Comparison of ENCODE assay signal across 8 cellular contexts in the genomic region with DNA sequence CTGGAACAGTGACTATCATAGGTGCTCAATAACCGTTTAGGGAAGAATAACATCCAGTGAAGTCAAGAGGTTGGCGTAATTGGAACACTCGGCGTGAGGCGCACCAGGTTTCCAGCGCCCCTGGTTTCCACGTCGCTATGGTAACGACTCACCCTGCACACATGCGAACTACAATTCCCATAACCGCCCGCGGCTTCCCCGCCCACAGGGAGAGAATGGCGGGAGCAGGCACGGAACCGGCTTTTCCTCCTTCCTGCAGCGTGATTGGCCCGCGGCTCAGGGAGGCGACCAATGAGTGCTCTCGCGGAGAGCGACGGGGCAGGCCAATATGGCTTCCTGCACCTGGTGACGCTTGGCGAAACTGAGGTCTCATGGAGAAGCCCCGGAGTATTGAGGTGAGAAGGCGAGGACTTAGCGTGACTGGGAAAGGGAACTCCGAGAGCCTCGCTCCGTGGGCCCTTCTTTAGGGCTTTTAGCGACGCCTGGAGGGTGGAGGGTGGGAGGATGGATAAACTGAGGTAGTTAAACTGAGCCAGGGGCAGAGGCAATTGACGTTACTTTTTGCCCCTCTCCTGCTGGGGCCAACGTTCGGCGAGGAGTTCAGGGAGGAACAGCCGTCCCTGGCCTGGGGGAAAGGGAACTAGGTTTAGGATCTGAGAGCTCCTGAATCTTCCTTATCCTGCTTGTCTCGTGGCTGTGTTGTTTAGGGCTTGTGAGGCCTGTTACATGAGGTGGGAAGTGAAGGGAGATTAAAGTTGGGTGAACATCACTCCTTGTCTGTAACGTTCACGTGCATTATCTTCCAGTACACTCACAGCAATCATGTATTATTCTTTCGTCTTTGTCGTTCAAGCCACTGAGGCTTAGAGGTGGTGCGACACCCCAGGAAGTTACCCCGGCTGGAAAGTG.
DNase-seq lines count a peak whose midpoint lies in the region; ATAC-seq lines count a peak whose summit lies in the region.

L3MBTL2 (plus strand) TSS at position 321 of the 909 bp plus-strand sequence; CDS start at position 372, 51 bp downstream.

- 0 out of 22 replicates have a peak, but pooled peaks cover 0 to 10% (median 0%) of the 10 kb centered on the region in 11 experiments for H4K20me1 ChIP-seq in BLaER1 treated with 17β-estradiol and CSF1 and Interleukin-3, amounts not matched to agents 10 nM and 100 nM

- peaks cover 8 to 17% (median 11%) of the 10 kb centered on the region in 10 experiments for H3K4me1 ChIP-seq in BLaER1 treated with 17β-estradiol and CSF1 and Interleukin-3, amounts not matched to agents 10 nM and 100 nM

- no peaks in the 10 kb centered on the region for H3K27me3 ChIP-seq in BLaER1 treated with 17β-estradiol and CSF1 and Interleukin-3, amounts not matched to agents 10 nM and 100 nM

- peak within 1 kb of the TSS; percentile 56 to 85 (median 79) for H3K27ac ChIP-seq in BLaER1 treated with 17β-estradiol and CSF1 and Interleukin-3, amounts not matched to agents 10 nM and 100 nM

- DNase-seq in NCI-H748 (lab: John Stamatoyannopoulos, UW; ENCODE audit: unreplicated experiment) = peak; percentile 99
- DNase-seq in activated CD4-positive, alpha-beta T cell treated with anti-CD3 and anti-CD28 coated beads, Interleukin-2, amount 50 U/mL, for 1 hour = peak; percentile 99
- peak; percentile 96 for DNase-seq in dedifferentiated amniotic fluid mesenchymal stem cell (ENCODE audit: extremely low spot score)
- peak; percentile 99 for DNase-seq in left kidney (ENCODE audit: low read depth, low spot score)
- peak; percentile 99 for DNase-seq in stimulated activated CD4-positive, alpha-beta T cell treated with anti-CD3 and anti-CD28 coated beads, Interleukin-2, amount 100 ng/mL, for 24 hours

- peak within 1 kb of the TSS; percentile 70 to 89 (median 76) for H3K4me3 ChIP-seq in BLaER1 treated with 17β-estradiol and CSF1 and Interleukin-3, amounts not matched to agents 10 nM and 100 nM

- H3K9me3 ChIP-seq in BLaER1 treated with 17β-estradiol and CSF1 and Interleukin-3, amounts not matched to agents 10 nM and 100 nM (replicated peaks in 1 of 11) = no peaks in the 10 kb centered on the region

- peak within 1 kb of the TSS; percentile 78 to 96 (median 93) for H3K4me2 ChIP-seq in BLaER1 treated with 17β-estradiol and CSF1 and Interleukin-3, amounts not matched to agents 10 nM and 100 nM

- ATAC-seq in GM19351 (IDR thresholded peaks at IDR 0.05; ENCODE audit: unreplicated experiment) (peak; percentile 98), HG03521 (IDR thresholded peaks at IDR 0.05; ENCODE audit: unreplicated experiment) (peak; percentile 94)

- H3K9ac ChIP-seq in BLaER1 treated with 17β-estradiol and CSF1 and Interleukin-3, amounts not matched to agents 10 nM and 100 nM = peak within 1 kb of the TSS; percentile 78 to 89 (median 83)

- peaks cover 6 to 29% (median 12%) of the 10 kb centered on the region in 11 experiments; a peak in 19 of 22 replicates for H3K36me3 ChIP-seq in BLaER1 treated with 17β-estradiol and CSF1 and Interleukin-3, amounts not matched to agents 10 nM and 100 nM

Comparison
In these comparisons a context has a peak if more than half of its experiments do, and no peak if none do; other contexts are left out.
1. Peak in every context shown above with its lines: DNase-seq, ATAC-seq, H3K4me3 ChIP-seq and H3K27ac ChIP-seq.